21 cellular contexts compared by ENCODE assay signal in the genomic region with DNA sequence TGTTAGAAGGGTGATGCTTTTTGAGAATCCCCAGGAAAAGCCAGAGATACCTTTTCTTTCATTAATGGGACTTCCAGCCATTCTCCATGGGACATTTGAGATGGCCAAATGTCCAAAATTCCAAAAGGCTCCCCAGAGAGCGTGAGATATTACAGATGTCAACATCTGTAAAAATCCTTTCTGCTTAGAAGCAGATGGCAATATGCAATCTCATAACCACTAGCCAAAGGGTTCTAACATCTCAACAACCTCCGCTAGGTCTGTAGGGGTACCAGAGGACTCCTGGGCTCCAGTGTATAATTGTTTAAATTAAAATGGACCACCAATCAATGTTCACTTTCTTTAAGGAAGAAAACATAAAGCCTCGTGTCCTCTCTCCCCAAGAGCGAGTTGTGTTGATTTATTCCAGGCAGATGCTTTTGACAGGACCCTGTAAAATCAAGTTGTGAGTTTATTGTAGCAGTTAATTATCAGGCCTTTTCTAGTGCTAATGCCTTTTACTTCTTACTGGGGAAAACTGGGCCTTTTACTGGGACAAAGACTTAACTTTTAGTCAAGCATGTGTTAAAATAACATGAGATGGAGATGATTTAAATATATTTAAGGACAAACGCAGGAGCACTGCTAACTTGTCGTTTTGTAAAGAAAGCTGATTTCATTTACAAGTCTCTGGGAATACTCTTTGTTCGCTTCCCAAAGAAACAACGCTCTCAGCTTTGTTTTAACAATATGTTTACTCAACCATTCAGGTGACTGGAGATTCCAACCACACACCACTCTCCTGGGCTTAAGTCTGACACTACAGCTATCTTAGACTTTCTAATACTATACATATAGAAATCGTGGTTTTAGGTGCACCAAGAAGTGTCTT. TPM values are rescaled to one million over a fixed set of nuclear protein-coding genes. Genes with fewer than 3 reads are reported as not detected.
A peak's percentile ranks its signal among the peaks of the same experiment; 100 is the strongest.
DNase-seq lines count a peak whose midpoint lies in the region; TF ChIP-seq lines count a peak whose summit lies in the region.
"Had no signal": no experiment of that assay in that cellular context is flagged by ENCODE, and none has a peak within 500 bp of the region (broad histone marks: within the 10 kb centered on the region; RNA-seq: fewer than 3 reads in every experiment).

No MANE protein-coding gene starts in this region.

- no peaks in the 10 kb centered on the region for H3K9me3 ChIP-seq in ES-I3 (ENCODE audit: control insufficient read depth, insufficient read depth, low read length)
- no peaks in the 10 kb centered on the region for H3K9me3 ChIP-seq in iPS-20b (ENCODE audit: insufficient read depth, low read depth, low read length)
- no peaks in the 10 kb centered on the region for H3K9me3 ChIP-seq in adrenal gland (replicated peaks in 1 of 3)

- peak overlapping the region; percentile 30 for H3K4me3 Mint-ChIP-seq in progenitor cell of endocrine pancreas (ENCODE audit: low read depth)
- H3K4me3 Mint-ChIP-seq: memory B cell; natural killer cell treated with Interleukin-12 subunit alpha and Interleukin-12 subunit beta and Interleukin-15 and Interleukin-18, amount 100 ng/mL, for 72 hours; stimulated activated effector memory CD8-positive, alpha-beta T cell treated with anti-CD3 and anti-CD28 coated beads, Interleukin-12 subunit alpha, Interleukin-12 subunit beta, amount 100 ng/mL, for 72 hours; T-helper 1 cell treated with Interleukin-12 subunit alpha and Interleukin-12 subunit beta and Interleukin-4 antibody, amounts not matched to agents 30 μg/mL and 1 μg/mL, for 36 hours had no signal

- H3K4me1 Mint-ChIP-seq in progenitor cell of endocrine pancreas (ENCODE audit: low read depth): peaks cover 26% of the 10 kb centered on the region

- no peak for TF ChIP-seq POLR2A in adrenal gland (IDR thresholded peaks at IDR 0.05)

- H3K36me3 Mint-ChIP-seq in progenitor cell of endocrine pancreas (ENCODE audit: insufficient read depth): no peaks in the 10 kb centered on the region
- H3K36me3 Mint-ChIP-seq: memory B cell; stimulated activated effector memory CD8-positive, alpha-beta T cell treated with anti-CD3 and anti-CD28 coated beads, Interleukin-12 subunit alpha, Interleukin-12 subunit beta, amount 100 ng/mL, for 72 hours had no signal

- no peak overlapping the region for H3K27ac ChIP-seq in iPS-20b (ENCODE audit: low read length)
- no peak overlapping the region for H3K27ac ChIP-seq in adrenal gland
- H3K27ac ChIP-seq: C4-2B, RWPE1 had no signal

- H3K27me3 ChIP-seq in iPS-20b (ENCODE audit: insufficient read depth, low read length): peaks cover 63% of the 10 kb centered on the region
- no peaks in the 10 kb centered on the region for H3K27me3 ChIP-seq in adrenal gland

- H3K36me3 ChIP-seq in ES-I3 (ENCODE audit: insufficient read depth, low read length) (no peaks in the 10 kb centered on the region), iPS-20b (ENCODE audit: insufficient read depth, low read depth, low read length) (no peaks in the 10 kb centered on the region), adrenal gland (replicated peaks in 1 of 2) (no peaks in the 10 kb centered on the region)

- 74 to 80% (median 79%) methylated on average over 9 of the region's 9 CpGs for WGBS in adrenal gland, 4 donors

- peak overlapping the region; percentile 35; the same call in 1 of the 2 replicates for H3K9ac ChIP-seq in ES-I3 (ENCODE audit: low read depth, low read length)
- H3K9ac ChIP-seq in iPS-20b (ENCODE audit: low read depth, low read length): peak overlapping the region; percentile 18; the same call in 1 of the 2 replicates

- H3K4me3 ChIP-seq in iPS-20b (ENCODE audit: low read length): peak overlapping the region; percentile 77
- no peak overlapping the region for H3K4me3 ChIP-seq in adrenal gland

- DNase-seq in amniotic epithelial cell (ENCODE audit: low read depth) (peak; percentile 84), progenitor cell of endocrine pancreas (ENCODE audit: low spot score, unreplicated experiment) (no peak), SIG-M5 (lab: John Stamatoyannopoulos, UW) (no peak), medulla oblongata (ENCODE audit: extremely low spot score) (no peak), HK-2 (ENCODE audit: unreplicated experiment) (no peak), adrenal gland (no peak)
- DNase-seq: ACHN; activated CD8-positive, alpha-beta memory T cell treated with anti-CD3 and anti-CD28 coated beads, Interleukin-2, amount 50 U/mL, for 48 hours; activated effector memory CD4-positive, alpha-beta T cell treated with anti-CD3 and anti-CD28 coated beads, Interleukin-2, amount 50 U/mL, for 16 hours; amygdala; Karpas-422; NCI-H1048; NCI-H510A had no signal

- no peak for TF ChIP-seq CTCF in progenitor cell of endocrine pancreas (IDR thresholded peaks at IDR 0.05; ENCODE audit: unreplicated experiment)
- no peak for TF ChIP-seq CTCF in adrenal gland (IDR thresholded peaks at IDR 0.05)

- intact Hi-C loops in adrenal gland (cut with DNase I): no loop called here

- peaks cover 27% of the 10 kb centered on the region for H3K4me1 ChIP-seq in ES-I3 (ENCODE audit: insufficient read depth, low read length)
- peaks cover 51% of the 10 kb centered on the region for H3K4me1 ChIP-seq in iPS-20b (ENCODE audit: insufficient read depth, low read length)
- peaks cover 5 to 14% of the 10 kb centered on the region in 2 donors for H3K4me1 ChIP-seq in adrenal gland (replicated peaks in 1 of 2)

- peak overlapping the region; percentile 39 for H3K27ac Mint-ChIP-seq in progenitor cell of endocrine pancreas
- H3K27ac Mint-ChIP-seq: memory B cell; natural killer cell treated with Interleukin-12 subunit alpha and Interleukin-12 subunit beta and Interleukin-15 and Interleukin-18, amount 100 ng/mL, for 72 hours; stimulated activated effector memory CD8-positive, alpha-beta T cell treated with anti-CD3 and anti-CD28 coated beads, Interleukin-12 subunit alpha, Interleukin-12 subunit beta, amount 100 ng/mL, for 72 hours; T-helper 1 cell treated with Interleukin-12 subunit alpha and Interleukin-12 subunit beta and Interleukin-4 antibody, amounts not matched to agents 30 μg/mL and 1 μg/mL, for 36 hours had no signal

- no peaks in the 10 kb centered on the region for H3K9me3 Mint-ChIP-seq in progenitor cell of endocrine pancreas (ENCODE audit: low read depth)
- H3K9me3 Mint-ChIP-seq: memory B cell; natural killer cell treated with Interleukin-12 subunit alpha and Interleukin-12 subunit beta and Interleukin-15 and Interleukin-18, amount 100 ng/mL, for 72 hours; stimulated activated effector memory CD8-positive, alpha-beta T cell treated with anti-CD3 and anti-CD28 coated beads, Interleukin-12 subunit alpha, Interleukin-12 subunit beta, amount 100 ng/mL, for 72 hours; T-helper 1 cell treated with Interleukin-12 subunit alpha and Interleukin-12 subunit beta and Interleukin-4 antibody, amounts not matched to agents 30 μg/mL and 1 μg/mL, for 36 hours had no signal

- peaks cover 44% of the 10 kb centered on the region for H3K27me3 Mint-ChIP-seq in progenitor cell of endocrine pancreas

RNA-seq across cellular contexts. Expression of a gene that starts 4.7 kb away (rescaled TPM):
- total RNA-seq in progenitor cell of endocrine pancreas: 4.0 and 5.6 TPM in 2 replicates
- 10 to 100 TPM in 6 of 8 donors, 1 to 10 TPM in 2; 4.7 to 49.0 (median 18.0) TPM for total RNA-seq in adrenal gland
- polyA plus RNA-seq in adrenal gland: 1 to 10 TPM; 4.4 to 7.9 (median 7.3) TPM
